Comparison of ENCODE assay signal across 24 cellular contexts in genomic region chr20:57156050-57156770, GRCh38.
"Had no signal": no experiment of that assay in that cellular context is flagged by ENCODE, and none has a peak within 500 bp of the region (broad histone marks: within the 10 kb centered on the region; RNA-seq: fewer than 3 reads in every experiment).

No MANE protein-coding gene starts in this region.

- DNase-seq: activated B cell treated with CpG ODN at 0.5 μM for 24 hours; activated CD4-positive, alpha-beta T cell treated with anti-CD3 and anti-CD28 coated beads for 1 hour; activated CD4-positive, alpha-beta T cell treated with anti-CD3 and anti-CD28 coated beads, Interleukin-2, amount 10 ng/mL, durations not matched to agents 24 days and 14 days; activated CD4-positive, alpha-beta T cell treated with anti-CD3 and anti-CD28 coated beads, Interleukin-2, amount 50 U/mL, for 48 hours; activated CD8-positive, alpha-beta memory T cell treated with anti-CD3 and anti-CD28 coated beads, Interleukin-2, amount 10 ng/mL, durations not matched to agents 7 days and 5 days; activated gamma-delta T cell; activated naive CD4-positive, alpha-beta T cell treated with anti-CD3 and anti-CD28 coated beads for 36 hours; activated naive CD8-positive, alpha-beta T cell treated with anti-CD3 and anti-CD28 coated beads for 36 hours; activated T-cell treated with anti-CD3 and anti-CD28 coated beads, Interleukin-2, amount 50 U/mL, for 48 hours; brain microvascular endothelial cell; caudate nucleus; MG63; NCI-H146; NCI-H187 treated with DMSO at 0.1 percent for 48 hours; NCI-H2081 treated with DMSO at 0.1 percent for 48 hours; NCI-H446; NCI-H524; Peyer's patch; T-cell; T-helper 2 cell; T1000 had no signal

- H3K27me3 ChIP-seq: brain microvascular endothelial cell, MG63, Peyer's patch had no signal

- H3K9me3 ChIP-seq: Peyer's patch had no signal

- H3K27ac ChIP-seq: brain microvascular endothelial cell, Peyer's patch, RWPE1, SK-N-MC had no signal

- ATAC-seq: activated CD8-positive, alpha-beta memory T cell treated with anti-CD3 and anti-CD28 coated beads, Interleukin-2, amount 10 ng/mL, durations not matched to agents 7 days and 5 days; activated T-helper 17 cell treated with anti-CD3 and anti-CD28 coated beads, Interleukin-2, amount 50 U/mL, for 72 hours; T-cell had no signal

- H3K36me3 ChIP-seq: brain microvascular endothelial cell, MG63, Peyer's patch had no signal

- H3K4me3 ChIP-seq: MG63, Peyer's patch, SK-N-MC had no signal

- H3K4me1 ChIP-seq: Peyer's patch had no signal
